ENCODE assay signal across 12 cellular contexts in the genomic region with DNA sequence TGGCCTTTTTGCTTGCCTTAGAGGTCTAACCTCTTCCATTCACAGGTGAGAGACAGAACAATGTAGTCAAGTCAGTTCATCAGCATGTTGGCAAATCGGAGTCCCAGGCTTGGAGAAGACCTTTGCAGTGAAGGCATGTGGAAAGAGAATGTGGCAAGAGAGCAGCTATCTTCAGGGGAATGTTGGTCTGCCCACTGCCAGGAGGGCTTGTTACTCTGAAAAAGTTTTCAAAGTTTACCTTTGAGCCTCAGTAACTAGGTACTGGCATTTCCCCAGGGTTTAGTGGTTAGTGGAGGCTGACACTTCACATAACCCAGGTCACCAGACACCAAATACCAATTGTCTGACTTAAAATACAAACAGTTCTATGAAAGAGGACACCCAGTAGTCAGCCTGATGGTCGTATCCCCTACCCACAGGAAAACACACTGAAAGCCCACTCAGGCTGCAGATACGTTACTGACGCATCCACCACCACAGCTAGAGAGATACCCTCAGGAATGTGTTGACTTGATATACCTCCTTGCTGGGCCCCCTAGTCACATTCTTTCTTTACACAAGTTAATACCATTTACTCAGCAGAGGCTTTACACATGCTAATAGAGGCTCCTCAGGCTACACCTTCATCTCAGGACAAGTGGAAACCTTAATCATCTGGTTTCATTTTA. TPM values are rescaled to one million over a fixed set of nuclear protein-coding genes. Genes with fewer than 3 reads are reported as not detected.
DNase-seq lines count a peak whose midpoint lies in the region; ATAC-seq, FAIRE-seq and TF ChIP-seq lines count a peak whose summit lies in the region.
"Had no signal": no experiment of that assay in that cellular context is flagged by ENCODE, and none has a peak within 500 bp of the region (broad histone marks: within the 10 kb centered on the region; RNA-seq: fewer than 3 reads in every experiment).

No MANE protein-coding gene starts in this region.

- FAIRE-seq in G401.6 (lab: Jason Lieb, UNC): peak; percentile 93
- FAIRE-seq: TTC549 had no signal

- H3K9me3 ChIP-seq in RWPE2 (ENCODE audit: severe bottlenecking): no peaks in the 10 kb centered on the region
- H3K9me3 ChIP-seq in A673 (ENCODE audit: low read depth, low read length, poor library complexity, severe bottlenecking): no peaks in the 10 kb centered on the region

- intact Hi-C loops in A673 (cut with micrococcal nuclease; ENCODE audit: unreplicated experiment): no loop called here

- CTCF ChIA-PET in A673 (lab: Charles Lee): no interaction called here

- peak overlapping the region; percentile 90 for H3K27ac ChIP-seq in RWPE2 (ENCODE audit: poor library complexity, severe bottlenecking)
- H3K27ac ChIP-seq in caudate nucleus (ENCODE audit: low read depth, low read length): no peak overlapping the region
- no peak overlapping the region for H3K27ac ChIP-seq in A673 (ENCODE audit: low read depth, low read length, poor library complexity, severe bottlenecking)

- H3K27me3 ChIP-seq in RWPE2 (ENCODE audit: insufficient read depth, poor library complexity, severe bottlenecking) (no peaks in the 10 kb centered on the region), A673 (replicated peaks; ENCODE audit: insufficient read depth, low read depth, low read length, poor library complexity) (no peaks in the 10 kb centered on the region)

- peak; percentile 82 for DNase-seq in RWPE2 (ENCODE audit: low spot score)
- peak; percentile 90 for DNase-seq in fibroblast of mammary gland (ENCODE audit: low read depth)
- DNase-seq in non-pigmented ciliary epithelial cell (ENCODE audit: low read depth): peak; percentile 93
- no peak for DNase-seq in caudate nucleus (lab: John Stamatoyannopoulos, UW)
- no peak for DNase-seq in NCI-H187 treated with DMSO at 0.1 percent for 48 hours (lab: John Stamatoyannopoulos, UW)
- no peak for DNase-seq in middle frontal gyrus (ENCODE audit: extremely low spot score, low spot score)
- DNase-seq in A673 (ENCODE audit: low spot score): no peak
- DNase-seq: GF-D8; NCI-H748 treated with DMSO at 0.1 percent for 48 hours; stimulated activated naive CD4-positive, alpha-beta T cell treated with Interleukin-2 at 50 U/mL for 16 hours had no signal

- ATAC-seq in RWPE2 (ENCODE audit: low read depth): peak; percentile 71

- POLR2A ChIA-PET in A673 (lab: Charles Lee; ENCODE audit: low non-redundant PET): no interaction called here

- H3K4me1 ChIP-seq in RWPE2 (ENCODE audit: insufficient read depth, poor library complexity, severe bottlenecking): peaks cover 47% of the 10 kb centered on the region
- no peaks in the 10 kb centered on the region for H3K4me1 ChIP-seq in A673 (ENCODE audit: insufficient read depth, low read length, poor library complexity, severe bottlenecking)

- no TSS peak for BruUV-seq in A673 (replicated peaks; lab: Mats Ljungman, UMichigan)

- H3K4me3 ChIP-seq in RWPE2 (ENCODE audit: severe bottlenecking) (no peak overlapping the region), fibroblast of mammary gland (ENCODE audit: control insufficient read depth, low read depth, low read length) (no peak overlapping the region), A673 (ENCODE audit: low read depth, low read length, poor library complexity, severe bottlenecking) (no peak overlapping the region)

- H3K36me3 ChIP-seq in RWPE2 (ENCODE audit: low read depth): no peaks in the 10 kb centered on the region
- no peaks in the 10 kb centered on the region for H3K36me3 ChIP-seq in A673 (ENCODE audit: insufficient read depth, low read length, poor library complexity, severe bottlenecking)

- TF ChIP-seq CTCF in RWPE2 (IDR thresholded peaks at IDR 0.05; ENCODE audit: poor library complexity, severe bottlenecking): no peak
- TF ChIP-seq CTCF in fibroblast of mammary gland (conservative IDR thresholded peaks at IDR 0.05; ENCODE audit: control insufficient read depth, insufficient read depth, low read depth, low read length): no peak
- no peak for TF ChIP-seq CTCF in A673 (conservative IDR thresholded peaks at IDR 0.05; ENCODE audit: low read depth, low read length)

RNA-seq across cellular contexts. Expression of gene ARID3B, which starts 9.7 kb away (rescaled TPM):
- 17.3 and 18.3 TPM in 2 replicates for total RNA-seq in A673 (2021)

Comparison
In these comparisons a context has a peak if more than half of its experiments do, and no peak if none do; other contexts are left out.
1. DNase-seq: peak in RWPE2 (single experiment), fibroblast of mammary gland (single experiment) and non-pigmented ciliary epithelial cell (single experiment); none in caudate nucleus (0 of 61), NCI-H187 treated with DMSO at 0.1 percent for 48 hours (single experiment), middle frontal gyrus (single experiment) and A673 (single experiment).